In genomic region chr12:92485356-92486348, GRCh38 we compare ENCODE assay signal across 16 cellular contexts.
DNase-seq lines count a peak whose midpoint lies in the region; ATAC-seq, FAIRE-seq and TF ChIP-seq lines count a peak whose summit lies in the region.
"Had no signal": no experiment of that assay in that cellular context is flagged by ENCODE, and none has a peak within 500 bp of the region (broad histone marks: within the 10 kb centered on the region; RNA-seq: fewer than 3 reads in every experiment).

No MANE protein-coding gene starts in this region.

- peak overlapping the region; percentile 46 for H3K4me2 ChIP-seq in OCI-LY3 (ENCODE audit: low read length)

- peaks cover 6% of the 10 kb centered on the region for H3K9me3 Mint-ChIP-seq in progenitor cell of endocrine pancreas (ENCODE audit: low read depth)

- 0 out of 2 replicates have a peak overlapping the region, but pooled peaks have one; percentile 15 for H2AFZ ChIP-seq in OCI-LY3 (ENCODE audit: low read depth, low read length)

- no peaks in the 10 kb centered on the region for H3K36me3 Mint-ChIP-seq in progenitor cell of endocrine pancreas (ENCODE audit: insufficient read depth)

- H3K4me1 Mint-ChIP-seq in progenitor cell of endocrine pancreas (ENCODE audit: low read depth): peaks cover 19% of the 10 kb centered on the region

- H3K4me1 ChIP-seq in OCI-LY3 (ENCODE audit: low read length): peaks cover 57% of the 10 kb centered on the region
- H3K4me1 ChIP-seq: Caco-2, pancreas had no signal

- DNase-seq in GM18507 (ENCODE audit: extremely low spot score, insufficient read length, low read depth): no peak
- peak; percentile 17 for DNase-seq in fibroblast of pulmonary artery (ENCODE audit: low read depth)
- peak; percentile 19 for DNase-seq in pulmonary artery endothelial cell (ENCODE audit: low read depth, low spot score)
- DNase-seq in progenitor cell of endocrine pancreas (ENCODE audit: low spot score, unreplicated experiment): no peak
- DNase-seq in NCI-H187 treated with DMSO at 0.1 percent for 48 hours (lab: John Stamatoyannopoulos, UW): no peak
- DNase-seq: activated CD8-positive, alpha-beta memory T cell treated with anti-CD3 and anti-CD28 coated beads, Interleukin-2, amount 50 U/mL, for 48 hours; Caco-2; caudate nucleus; kidney glomerular epithelial cell; NCI-H1092 treated with DMSO at 0.1 percent for 48 hours; pancreas; upper lobe of left lung had no signal

- TF ChIP-seq CTCF in OCI-LY3 (IDR thresholded peaks at IDR 0.05; ENCODE audit: low read depth, low read length) (no peak), fibroblast of pulmonary artery (IDR thresholded peaks at IDR 0.05; ENCODE audit: low read length, missing control alignments) (no peak), progenitor cell of endocrine pancreas (IDR thresholded peaks at IDR 0.05; ENCODE audit: unreplicated experiment) (no peak)

- no peak for ATAC-seq in HG03457 (IDR thresholded peaks at IDR 0.05; ENCODE audit: unreplicated experiment)
- no peak for ATAC-seq in GM19467 (IDR thresholded peaks at IDR 0.05; ENCODE audit: unreplicated experiment)
- ATAC-seq: pancreas had no signal

- H3K79me2 ChIP-seq in OCI-LY3 (ENCODE audit: low read length): no peaks in the 10 kb centered on the region

- H3K9ac ChIP-seq in OCI-LY3 (ENCODE audit: low read length): peak overlapping the region; percentile 42; the same call in 1 of the 2 replicates

- no peaks in the 10 kb centered on the region for H3K9me3 ChIP-seq in OCI-LY3 (ENCODE audit: insufficient read depth, low read length)
- H3K9me3 ChIP-seq: Caco-2, pancreas, upper lobe of left lung had no signal

- H3K4me3 Mint-ChIP-seq in progenitor cell of endocrine pancreas (ENCODE audit: low read depth): no peak overlapping the region

- no peak overlapping the region for H3K4me3 ChIP-seq in OCI-LY3 (ENCODE audit: low read length)
- H3K4me3 ChIP-seq in fibroblast of pulmonary artery (replicated peaks; ENCODE audit: low read depth, low read length): no peak overlapping the region
- H3K4me3 ChIP-seq: pancreas, upper lobe of left lung had no signal

- peaks cover 3% of the 10 kb centered on the region for H3K36me3 ChIP-seq in OCI-LY3 (replicated peaks; ENCODE audit: low read depth, low read length)
- H3K36me3 ChIP-seq: pancreas, upper lobe of left lung had no signal

- H3K27ac ChIP-seq in OCI-LY3 (ENCODE audit: low read length): peak overlapping the region; percentile 81
- H3K27ac ChIP-seq: HL-60, pancreas, upper lobe of left lung had no signal

- H4K20me1 ChIP-seq in OCI-LY3 (ENCODE audit: insufficient read depth, low read length): no peaks in the 10 kb centered on the region

- no peak overlapping the region for H3K27ac Mint-ChIP-seq in progenitor cell of endocrine pancreas

- H3K27me3 ChIP-seq in OCI-LY3 (ENCODE audit: low read depth, low read length): no peaks in the 10 kb centered on the region
- H3K27me3 ChIP-seq: pancreas, upper lobe of left lung had no signal

- no peaks in the 10 kb centered on the region for H3K27me3 Mint-ChIP-seq in progenitor cell of endocrine pancreas

- FAIRE-seq in GM18507 (lab: Jason Lieb, UNC): peak; percentile 77
- FAIRE-seq: pancreas had no signal

Comparison
In these comparisons a context has a peak if more than half of its experiments do, and no peak if none do; other contexts are left out.
1. DNase-seq: peak in fibroblast of pulmonary artery (single experiment) and pulmonary artery endothelial cell (single experiment); none in GM18507 (single experiment), progenitor cell of endocrine pancreas (single experiment) and NCI-H187 treated with DMSO at 0.1 percent for 48 hours (single experiment).